In genomic region chr2:11784747-11785610, GRCh38 we compare ENCODE assay signal across 8 cellular contexts. TPM values are rescaled to one million over a fixed set of nuclear protein-coding genes. Genes with fewer than 3 reads are reported as not detected.
DNase-seq lines count a peak whose midpoint lies in the region; ATAC-seq and TF ChIP-seq lines count a peak whose summit lies in the region.

No MANE protein-coding gene starts in this region.

- H4K20me1 ChIP-seq in SK-N-SH (ENCODE audit: insufficient read depth): no peaks in the 10 kb centered on the region

- no peak for TF ChIP-seq POLR2A in heart left ventricle (IDR thresholded peaks at IDR 0.05)

- TF ChIP-seq RAD21 in SK-N-SH (IDR thresholded peaks at IDR 0.05; ENCODE audit: low read length): peak; percentile 63

- no peaks in the 10 kb centered on the region for H3K9me3 ChIP-seq in SK-N-SH
- no peaks in the 10 kb centered on the region for H3K9me3 ChIP-seq in adipocyte (ENCODE audit: control insufficient read depth, low read length)
- no peaks in the 10 kb centered on the region for H3K9me3 ChIP-seq in heart left ventricle

- no peak overlapping the region; the same call in 1 of the 2 replicates for H2AFZ ChIP-seq in SK-N-SH (ENCODE audit: low read depth)

- DNase-seq in GM20000 (ENCODE audit: low spot score) (peak; percentile 72), SK-N-SH (peak; percentile 91), adipocyte (ENCODE audit: low read depth) (peak; percentile 71), heart left ventricle (peak in 4 of 5 donors; percentile 33 to 52 (median 44)), posterior cingulate gyrus (peak; percentile 38 to 94 (median 68)), HCEC 1CT (no peak)

- H3K27me3 ChIP-seq in SK-N-SH (ENCODE audit: insufficient read depth) (no peaks in the 10 kb centered on the region), adipocyte (replicated peaks; ENCODE audit: control insufficient read depth, insufficient read depth, low read length) (no peaks in the 10 kb centered on the region), heart left ventricle (no peaks in the 10 kb centered on the region)

- no peaks in the 10 kb centered on the region for H3F3A ChIP-seq in SK-N-SH (replicated peaks; ENCODE audit: insufficient read depth)

- no peak overlapping the region for H3K4me2 ChIP-seq in SK-N-SH

- TF ChIP-seq CTCF in GM20000 (IDR thresholded peaks at IDR 0.05; ENCODE audit: extremely low read depth, missing control alignments): peak; percentile 93
- peak; percentile 90 for TF ChIP-seq CTCF in SK-N-SH (IDR thresholded peaks at IDR 0.05)
- TF ChIP-seq CTCF in heart left ventricle (IDR thresholded peaks at IDR 0.05): peak; percentile 84 to 99 (median 94)

- no peaks in the 10 kb centered on the region for H3K79me2 ChIP-seq in SK-N-SH (ENCODE audit: insufficient read depth)

- ATAC-seq in heart left ventricle (peak; percentile 29 to 72 (median 66)), HG02973 (IDR thresholded peaks at IDR 0.05; ENCODE audit: unreplicated experiment) (no peak), HG03469 (IDR thresholded peaks at IDR 0.05; ENCODE audit: unreplicated experiment) (no peak)

- intact Hi-C loops in heart left ventricle (cut with DNase I) (loop anchor here in 1 of 10 donors (5.0 kb wide), 1 partner anchor 93 kb away; no protein-coding TSS in a partner anchor), posterior cingulate gyrus (cut with DNase I) (no loop called here)

- WGBS in SK-N-SH (ENCODE audit: low lambda C conversion rate): 49% methylated on average over 36 of the region's 50 CpGs
- 34 to 44% (median 37%) methylated on average over 37 to 50 of the region's 50 CpGs for WGBS in heart left ventricle, 4 donors

- H3K9ac ChIP-seq in SK-N-SH (no peak overlapping the region), adipocyte (ENCODE audit: low read length) (no peak overlapping the region)

- H3K9me2 ChIP-seq in SK-N-SH: no peaks in the 10 kb centered on the region

- H3K4me3 ChIP-seq in SK-N-SH (ENCODE audit: low read depth in 2 of 2, low read length in 1 of 2) (no peak overlapping the region; a peak in 1 of 4 replicates), adipocyte (ENCODE audit: low read length) (no peak overlapping the region), heart left ventricle (peak overlapping the region in 10 of 12 donors; percentile 14 to 62 (median 42))

- peaks cover 0 to 9% of the 10 kb centered on the region in 2 experiments; a peak in 1 of 4 replicates for H3K4me1 ChIP-seq in SK-N-SH (ENCODE audit: control insufficient read depth in 1 of 2, insufficient read depth in 2 of 2, low read depth in 1 of 2, low read length in 1 of 2)
- H3K4me1 ChIP-seq in adipocyte (ENCODE audit: control insufficient read depth, insufficient read depth, low read length): no peaks in the 10 kb centered on the region
- H3K4me1 ChIP-seq in heart left ventricle: peaks cover 0 to 7% (median 0%) of the 10 kb centered on the region in 12 donors

- CTCF ChIA-PET in SK-N-SH (lab: Yijun Ruan, JAX): interaction anchor here (0.7 to 18.0 kb wide), 57 partner anchors 8 to 1228 kb away, joined by 3 to 886 read pairs (median 5); partner anchors contain the start of gene LPIN1

- no peak for TF ChIP-seq EP300 in SK-N-SH (IDR thresholded peaks at IDR 0.05; ENCODE audit: borderline replicate concordance in 1 of 2, low read depth in 1 of 2, low read length in 1 of 2)

- POLR2A ChIA-PET in SK-N-SH (lab: Yijun Ruan, JAX): no interaction called here

- peaks cover 29 to 76% of the 10 kb centered on the region in 2 experiments for H3K36me3 ChIP-seq in SK-N-SH (replicated peaks in 1 of 2; ENCODE audit: control insufficient read depth in 1 of 2, insufficient read depth in 2 of 2, low read length in 1 of 2)
- H3K36me3 ChIP-seq in adipocyte (ENCODE audit: control insufficient read depth, insufficient read depth, low read length, severe bottlenecking): peaks cover 100% of the 10 kb centered on the region
- peaks cover 0 to 100% (median 90%) of the 10 kb centered on the region in 9 donors for H3K36me3 ChIP-seq in heart left ventricle

- H3K27ac ChIP-seq in SK-N-SH (ENCODE audit: low read depth in 2 of 2, low read length in 1 of 2) (no peak overlapping the region), heart left ventricle (no peak overlapping the region)

TF ChIP-seq in SK-N-SH, 30 proteins besides CTCF, POLR2A, EP300 and RAD21:
- TF ChIP-seq SMC3 (IDR thresholded peaks at IDR 0.05; ENCODE audit: low read depth, low read length) (peak; percentile 66; the same call in 1 of the 2 replicates), POLR2AphosphoS5 (IDR thresholded peaks at IDR 0.05; ENCODE audit: low read depth, low read length) (no peak), RXRA (IDR thresholded peaks at IDR 0.05; ENCODE audit: borderline replicate concordance, low read depth) (no peak), ELF1 (IDR thresholded peaks at IDR 0.05) (no peak), GATA2 (CRISPR knock-in tag; IDR thresholded peaks at IDR 0.05) (no peak; the same call in 1 of the 2 replicates)

RNA-seq across cellular contexts. Expression of gene LPIN1, which starts 38.5 kb away (rescaled TPM):
- polyA plus RNA-seq in SK-N-SH (2012; rRNA removed) (22.1 and 28.2 TPM in 2 replicates), heart left ventricle (10 to 100 TPM; 15.0 to 57.1 TPM)
- 14.9 and 17.7 TPM in 2 replicates for polyA plus RNA-seq in SK-N-SH (2012; cell fraction: cytosol; rRNA removed)
- polyA plus RNA-seq in SK-N-SH (2012; cell fraction: nucleus; rRNA removed): 60.5 and 67.4 TPM in 2 replicates
- 10 to 100 TPM; 24.3 to 54.8 (median 43.8) TPM for total RNA-seq in heart left ventricle

Comparison
In these comparisons a context has a peak if more than half of its experiments do, and no peak if none do; other contexts are left out.
1. H3K4me3 ChIP-seq: peak in heart left ventricle (10 of 12); none in SK-N-SH (0 of 2) and adipocyte (single experiment).
2. ATAC-seq: peak in heart left ventricle (4 of 4); none in HG02973 (single experiment) and HG03469 (single experiment).
3. Peak in every context shown above with its lines, with median percentiles within 50 percentile points of each other: CTCF ChIP-seq.